In the genomic region with DNA sequence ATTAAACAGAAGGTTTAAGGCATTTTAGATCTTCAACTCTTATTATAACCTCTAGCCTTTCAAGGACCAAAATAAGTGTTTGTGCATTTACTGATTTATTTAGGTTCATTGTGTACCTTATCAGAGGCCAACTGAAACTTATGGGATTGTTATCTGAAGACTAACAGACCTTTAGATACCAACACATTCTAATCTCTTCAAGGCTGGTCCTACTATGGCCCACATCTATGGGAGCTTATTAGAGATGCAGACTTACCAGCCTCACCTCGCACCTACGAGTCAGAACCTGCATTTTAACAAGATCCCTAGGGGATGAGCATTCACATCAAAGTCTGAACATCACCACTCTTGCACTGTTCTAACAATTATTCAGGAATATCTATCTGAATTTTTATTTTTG, we compare ENCODE assay signal across 10 cellular contexts. TPM values are rescaled to one million over a fixed set of nuclear protein-coding genes. Genes with fewer than 3 reads are reported as not detected.
DNase-seq lines count a peak whose midpoint lies in the region; FAIRE-seq and TF ChIP-seq lines count a peak whose summit lies in the region.
"Had no signal": no experiment of that assay in that cellular context is flagged by ENCODE, and none has a peak within 500 bp of the region (broad histone marks: within the 10 kb centered on the region; RNA-seq: fewer than 3 reads in every experiment).

No MANE protein-coding gene starts in this region.

- no peak overlapping the region for H2AFZ ChIP-seq in osteoblast (ENCODE audit: low read length)

- no peaks in the 10 kb centered on the region for H3K27me3 Mint-ChIP-seq in T-helper 2 cell treated with Interferon-gamma antibody and Interleukin-4, amounts not matched to agents 5 μg/mL and 100 μg/mL, for 36 hours (ENCODE audit: low read depth)
- H3K27me3 Mint-ChIP-seq in brain = peaks cover 16% of the 10 kb centered on the region

- no peak for FAIRE-seq in urothelium cell line (lab: Jason Lieb, UNC)

- H3K4me3 ChIP-seq in MG63 = peak overlapping the region; percentile 93
- H3K4me3 ChIP-seq in osteoblast (ENCODE audit: insufficient read depth, low read length) = peak overlapping the region; percentile 22
- H3K4me3 ChIP-seq in right atrium auricular region = no peak overlapping the region

- H3K27me3 ChIP-seq in MG63 = no peaks in the 10 kb centered on the region
- no peaks in the 10 kb centered on the region for H3K27me3 ChIP-seq in osteoblast (ENCODE audit: insufficient read depth, low read length)
- H3K27me3 ChIP-seq in right atrium auricular region = no peaks in the 10 kb centered on the region
- H3K27me3 ChIP-seq: spleen had no signal

- H3K27ac ChIP-seq in osteoblast (ENCODE audit: low read depth, low read length) (peak overlapping the region; percentile 93), right atrium auricular region (no peak overlapping the region)
- H3K27ac ChIP-seq: spleen, WERI-Rb-1 had no signal

- H3K36me3 ChIP-seq in MG63 (peaks cover 74% of the 10 kb centered on the region), osteoblast (ENCODE audit: insufficient read depth, low read length) (peaks cover 37% of the 10 kb centered on the region), right atrium auricular region (peaks cover 5% of the 10 kb centered on the region)

- peak overlapping the region; percentile 86 for H3K4me2 ChIP-seq in osteoblast (ENCODE audit: insufficient read depth, low read length)

- H3K4me1 ChIP-seq in osteoblast (ENCODE audit: insufficient read depth, low read length) = peaks cover 23% of the 10 kb centered on the region
- H3K4me1 ChIP-seq in right atrium auricular region = peaks cover 0 to 18% of the 10 kb centered on the region in 2 donors

- peaks cover 44% of the 10 kb centered on the region for H3K36me3 Mint-ChIP-seq in T-helper 2 cell treated with Interferon-gamma antibody and Interleukin-4, amounts not matched to agents 5 μg/mL and 100 μg/mL, for 36 hours (ENCODE audit: low read depth)
- H3K36me3 Mint-ChIP-seq in brain = peaks cover 61% of the 10 kb centered on the region

- no peaks in the 10 kb centered on the region for H3K9me3 Mint-ChIP-seq in T-helper 2 cell treated with Interferon-gamma antibody and Interleukin-4, amounts not matched to agents 5 μg/mL and 100 μg/mL, for 36 hours
- H3K9me3 Mint-ChIP-seq in brain = peaks cover 0 to 3% (median 2%) of the 10 kb centered on the region in 5 experiments

- H3K4me1 Mint-ChIP-seq in T-helper 2 cell treated with Interferon-gamma antibody and Interleukin-4, amounts not matched to agents 5 μg/mL and 100 μg/mL, for 36 hours (ENCODE audit: low read depth) = peaks cover 50% of the 10 kb centered on the region
- H3K4me1 Mint-ChIP-seq in brain = peaks cover 62% of the 10 kb centered on the region

- TF ChIP-seq CTCF in brain (conservative IDR thresholded peaks at IDR 0.05) (no peak), osteoblast (IDR thresholded peaks at IDR 0.05; ENCODE audit: extremely low read depth, low read depth, low read length) (no peak), right atrium auricular region (IDR thresholded peaks at IDR 0.05) (no peak)

- H3K9me3 ChIP-seq in MG63 = no peaks in the 10 kb centered on the region
- no peaks in the 10 kb centered on the region for H3K9me3 ChIP-seq in osteoblast (ENCODE audit: low read depth, low read length)
- H3K9me3 ChIP-seq in right atrium auricular region = no peaks in the 10 kb centered on the region
- H3K9me3 ChIP-seq: spleen had no signal

- peak overlapping the region; percentile 93 for H3K4me3 Mint-ChIP-seq in T-helper 2 cell treated with Interferon-gamma antibody and Interleukin-4, amounts not matched to agents 5 μg/mL and 100 μg/mL, for 36 hours
- H3K4me3 Mint-ChIP-seq in brain = peak overlapping the region; percentile 14 to 100 (median 96)

- peaks cover 74% of the 10 kb centered on the region for H3K79me2 ChIP-seq in osteoblast (ENCODE audit: insufficient read depth, low read length)

- DNase-seq in T-helper 2 cell treated with Interferon-gamma antibody and Interleukin-4, amounts not matched to agents 5 μg/mL and 100 μg/mL, for 36 hours (ENCODE audit: low spot score) = no peak
- DNase-seq in T-helper 2 cell = no peak
- no peak for DNase-seq in MG63
- no peak for DNase-seq in osteoblast (ENCODE audit: insufficient read length, low spot score, missing footprints)
- DNase-seq in NCI-H1105 (lab: John Stamatoyannopoulos, UW) = no peak
- no peak for DNase-seq in right atrium auricular region (ENCODE audit: low spot score)
- no peak for DNase-seq in urothelium cell line (ENCODE audit: low spot score)
- DNase-seq: spleen, WERI-Rb-1 had no signal

- H4K20me1 ChIP-seq in osteoblast (ENCODE audit: insufficient read depth, low read length) = peaks cover 14% of the 10 kb centered on the region

- no peak overlapping the region for H3K27ac Mint-ChIP-seq in T-helper 2 cell treated with Interferon-gamma antibody and Interleukin-4, amounts not matched to agents 5 μg/mL and 100 μg/mL, for 36 hours
- peak overlapping the region in 1 of 5 experiments; percentile 36 for H3K27ac Mint-ChIP-seq in brain

RNA-seq across cellular contexts. Expression of a gene that starts 1.9 kb away (rescaled TPM):
- 283 and 306 TPM in 2 replicates for total RNA-seq in MG63 (2014; rRNA removed; shearing (Covaris generic); ENCODE audit: low replicate concordance)
- 41.7 TPM for polyA plus RNA-seq in brain (ENCODE audit: insufficient read depth, low read depth, low replicate concordance)
- 491 and 529 TPM in 2 replicates for total RNA-seq in osteoblast
- 10 to 100 TPM; 40.1 to 55.1 TPM for total RNA-seq in right atrium auricular region

RNA-seq across cellular contexts. Expression of a gene that starts 33.6 kb away (rescaled TPM):
- 22.3 and 31.0 TPM in 2 replicates for total RNA-seq in MG63 (2014; rRNA removed; shearing (Covaris generic); ENCODE audit: low replicate concordance)
- 8.1 TPM for polyA plus RNA-seq in brain (ENCODE audit: insufficient read depth, low read depth, low replicate concordance)
- total RNA-seq in osteoblast = 28.2 and 32.4 TPM in 2 replicates
- total RNA-seq in right atrium auricular region = 10 to 100 TPM; 11.4 to 12.3 TPM

RNA-seq across cellular contexts. Expression of a gene that starts 34.2 kb away (rescaled TPM):
- 16.2 and 37.6 TPM in 2 replicates for total RNA-seq in MG63 (2014; rRNA removed; shearing (Covaris generic); ENCODE audit: low replicate concordance)
- 11.2 TPM for polyA plus RNA-seq in brain (ENCODE audit: insufficient read depth, low read depth, low replicate concordance)
- total RNA-seq in osteoblast (4.7 and 5.4 TPM in 2 replicates), right atrium auricular region (1 to 10 TPM; 1.1 to 1.2 TPM)

Comparison
In these comparisons a context has a peak if more than half of its experiments do, and no peak if none do; other contexts are left out.
1. H3K4me3 ChIP-seq: peak in MG63 (single experiment) and osteoblast (single experiment); none in right atrium auricular region (0 of 2).